In the genomic region with DNA sequence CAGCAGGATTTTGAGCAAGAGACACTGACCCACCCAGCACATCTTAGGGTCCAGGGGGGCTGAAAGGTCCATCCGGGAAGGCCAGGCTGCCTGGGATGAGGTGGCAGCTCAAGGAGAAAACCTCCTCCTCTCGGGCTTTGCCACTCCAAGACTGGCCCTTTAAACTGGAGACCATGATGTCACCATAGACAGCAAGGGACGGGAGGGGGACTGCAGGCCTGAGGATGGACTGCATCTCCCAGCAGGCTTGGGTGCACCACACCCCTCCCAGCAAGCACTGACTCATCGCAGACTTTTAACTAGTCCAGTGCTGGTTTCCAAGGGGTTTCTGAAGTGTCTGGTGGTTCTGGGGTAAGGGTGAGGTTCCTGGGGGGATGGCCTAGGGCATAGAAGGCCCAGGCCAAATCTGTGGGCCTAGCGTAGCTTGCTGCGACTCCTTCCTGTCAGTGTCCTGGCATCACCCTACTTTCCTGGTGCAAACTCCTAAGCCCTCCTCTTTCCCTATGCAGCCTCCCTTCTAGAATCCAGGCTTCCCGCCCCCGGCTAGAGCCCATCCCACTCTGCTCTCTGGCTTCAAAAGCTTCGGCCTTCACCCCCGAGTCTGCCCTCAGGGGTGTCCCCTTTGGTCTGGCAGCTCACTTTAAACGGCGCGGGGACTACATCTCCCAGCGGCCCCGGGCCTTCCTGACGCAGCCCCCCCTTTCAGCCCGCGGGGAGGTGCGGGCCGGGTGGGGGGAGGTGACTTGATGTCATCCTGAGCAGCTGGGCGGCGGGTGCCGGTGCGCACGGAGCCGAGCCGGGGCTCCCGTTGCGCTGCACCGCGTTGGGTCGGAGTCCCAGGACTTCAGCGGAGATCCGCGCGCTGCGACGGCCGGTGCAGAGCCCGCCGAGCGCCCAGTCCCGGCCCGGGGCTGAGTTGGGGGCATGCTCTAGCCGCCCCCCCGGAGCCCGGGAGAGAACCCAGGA, we compare ENCODE assay signal across 1 cellular context.
A peak's percentile ranks its signal among the peaks of the same experiment; 100 is the strongest.
TF ChIP-seq lines count a peak whose summit lies in the region.

A gene (plus strand): TSS at position 746 of the 966 bp plus-strand sequence. CDS start 1,046 bp downstream, outside the sequence.

TF ChIP-seq in GM12878, 131 proteins besides CTCF, POLR2A, EP300 and RAD21 (continued from another document):
- TF ChIP-seq, protein P1, sequence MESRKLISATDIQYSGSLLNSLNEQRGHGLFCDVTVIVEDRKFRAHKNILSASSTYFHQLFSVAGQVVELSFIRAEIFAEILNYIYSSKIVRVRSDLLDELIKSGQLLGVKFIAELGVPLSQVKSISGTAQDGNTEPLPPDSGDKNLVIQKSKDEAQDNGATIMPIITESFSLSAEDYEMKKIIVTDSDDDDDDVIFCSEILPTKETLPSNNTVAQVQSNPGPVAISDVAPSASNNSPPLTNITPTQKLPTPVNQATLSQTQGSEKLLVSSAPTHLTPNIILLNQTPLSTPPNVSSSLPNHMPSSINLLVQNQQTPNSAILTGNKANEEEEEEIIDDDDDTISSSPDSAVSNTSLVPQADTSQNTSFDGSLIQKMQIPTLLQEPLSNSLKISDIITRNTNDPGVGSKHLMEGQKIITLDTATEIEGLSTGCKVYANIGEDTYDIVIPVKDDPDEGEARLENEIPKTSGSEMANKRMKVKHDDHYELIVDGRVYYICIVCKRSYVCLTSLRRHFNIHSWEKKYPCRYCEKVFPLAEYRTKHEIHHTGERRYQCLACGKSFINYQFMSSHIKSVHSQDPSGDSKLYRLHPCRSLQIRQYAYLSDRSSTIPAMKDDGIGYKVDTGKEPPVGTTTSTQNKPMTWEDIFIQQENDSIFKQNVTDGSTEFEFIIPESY (IDR thresholded peaks at IDR 0.05): 0 out of 2 replicates have a peak, but pooled peaks have one; percentile 36
- TF ChIP-seq SMARCA5 (IDR thresholded peaks at IDR 0.05) (0 out of 2 replicates have a peak, but pooled peaks have one; percentile 25), RB1 (IDR thresholded peaks at IDR 0.05; ENCODE audit: borderline replicate concordance) (peak; percentile 72; the same call in 1 of the 2 replicates), ATF7 (IDR thresholded peaks at IDR 0.05; ENCODE audit: low read depth) (peak; percentile 98), GABPA (IDR thresholded peaks at IDR 0.05; ENCODE audit: low read depth) (peak; percentile 76), ZNF384 (IDR thresholded peaks at IDR 0.05; ENCODE audit: borderline replicate concordance, low read depth, low read length) (no peak), BCL11A (IDR thresholded peaks at IDR 0.05; ENCODE audit: low read depth, low read length) (no peak), NRF1 (conservative IDR thresholded peaks at IDR 0.05; ENCODE audit: low read depth, low read length) (peak; percentile 14; the same call in 1 of the 2 replicates), CHD1 (IDR thresholded peaks at IDR 0.05; ENCODE audit: low read depth, low read length) (no peak), MTA2 (IDR thresholded peaks at IDR 0.05; ENCODE audit: low read depth) (0 out of 2 replicates have a peak, but pooled peaks have one; percentile 20), CREM (IDR thresholded peaks at IDR 0.05; ENCODE audit: low read depth) (peak; percentile 92), PML (IDR thresholded peaks at IDR 0.05; ENCODE audit: low read length) (no peak), CREB1 (IDR thresholded peaks at IDR 0.05; ENCODE audit: low read depth) (peak; percentile 91), SIN3A (IDR thresholded peaks at IDR 0.05; ENCODE audit: low read depth, low read length) (0 out of 2 replicates have a peak, but pooled peaks have one; percentile 63), IRF4 (IDR thresholded peaks at IDR 0.05; ENCODE audit: low read depth, low read length) (0 out of 2 replicates have a peak, but pooled peaks have one; percentile 5), TARDBP (IDR thresholded peaks at IDR 0.05; ENCODE audit: borderline replicate concordance) (peak; percentile 96)
